Comparison of ENCODE assay signal across 11 cellular contexts in genomic region chr6:131400054-131400781, GRCh38.
A peak's percentile ranks its signal among the peaks of the same experiment; 100 is the strongest.
DNase-seq lines count a peak whose midpoint lies in the region; ATAC-seq and TF ChIP-seq lines count a peak whose summit lies in the region.
"Had no signal": no experiment of that assay in that cellular context is flagged by ENCODE, and none has a peak within 500 bp of the region (broad histone marks: within the 10 kb centered on the region; RNA-seq: fewer than 3 reads in every experiment).

No MANE protein-coding gene starts in this region.

- CTCF ChIA-PET in RWPE1 (lab: Yijun Ruan, JAX) = no interaction called here

- H3K4me3 Mint-ChIP-seq in activated T-cell treated with anti-CD3 and anti-CD28 coated beads, Interleukin-2, amount 50 U/mL, for 24 hours = no peak overlapping the region
- H3K4me3 Mint-ChIP-seq in type B pancreatic cell = peak overlapping the region; percentile 30

- H3K27ac ChIP-seq in RWPE1 = no peak overlapping the region
- H3K27ac ChIP-seq: BLaER1, esophagus muscularis mucosa, upper lobe of right lung had no signal

- H3K4me1 Mint-ChIP-seq in activated T-cell treated with anti-CD3 and anti-CD28 coated beads, Interleukin-2, amount 50 U/mL, for 24 hours (ENCODE audit: low read depth) = peaks cover 15% of the 10 kb centered on the region
- peaks cover 16% of the 10 kb centered on the region for H3K4me1 Mint-ChIP-seq in type B pancreatic cell (ENCODE audit: unreplicated experiment)

- no peaks in the 10 kb centered on the region for H3K27me3 Mint-ChIP-seq in activated T-cell treated with anti-CD3 and anti-CD28 coated beads, Interleukin-2, amount 50 U/mL, for 24 hours
- H3K27me3 Mint-ChIP-seq in type B pancreatic cell = no peaks in the 10 kb centered on the region

- H3K27ac Mint-ChIP-seq in activated T-cell treated with anti-CD3 and anti-CD28 coated beads, Interleukin-2, amount 50 U/mL, for 24 hours = peak overlapping the region; percentile 7
- no peak overlapping the region for H3K27ac Mint-ChIP-seq in type B pancreatic cell

- POLR2A ChIA-PET in RWPE1 (lab: Yijun Ruan, JAX; ENCODE audit: low non-redundant PET) = no interaction called here

- H3K36me3 Mint-ChIP-seq in activated T-cell treated with anti-CD3 and anti-CD28 coated beads, Interleukin-2, amount 50 U/mL, for 24 hours (ENCODE audit: low read depth) = peaks cover 35% of the 10 kb centered on the region
- H3K36me3 Mint-ChIP-seq in type B pancreatic cell = peaks cover 7% of the 10 kb centered on the region

- H3K9me3 Mint-ChIP-seq in activated T-cell treated with anti-CD3 and anti-CD28 coated beads, Interleukin-2, amount 50 U/mL, for 24 hours = peaks cover 18% of the 10 kb centered on the region
- peaks cover 16% of the 10 kb centered on the region for H3K9me3 Mint-ChIP-seq in type B pancreatic cell

- no peak for ATAC-seq in HG02852 (IDR thresholded peaks at IDR 0.05; ENCODE audit: unreplicated experiment)
- ATAC-seq: upper lobe of right lung had no signal

- TF ChIP-seq CTCF in RWPE1 (conservative IDR thresholded peaks at IDR 0.05; ENCODE audit: low read depth) = no peak
- TF ChIP-seq CTCF in type B pancreatic cell (conservative IDR thresholded peaks at IDR 0.05) = no peak

- no peak for DNase-seq in activated T-cell treated with anti-CD3 and anti-CD28 coated beads, Interleukin-2, amount 50 U/mL, for 24 hours
- DNase-seq in activated T-cell treated with anti-CD3 and anti-CD28 coated beads, Interleukin-2, amount 50 U/mL, for 1 hour = no peak
- DNase-seq in RWPE1 (ENCODE audit: low spot score) (peak; percentile 45), fibroblast of gingiva (ENCODE audit: low read depth) (peak; percentile 69), type B pancreatic cell (ENCODE audit: extremely low spot score, unreplicated experiment) (no peak), NCI-H187 treated with DMSO at 0.1 percent for 48 hours (lab: John Stamatoyannopoulos, UW) (no peak)
- DNase-seq in effector CD4-positive, alpha-beta T cell = no peak
- DNase-seq: upper lobe of right lung had no signal

Comparison
In these comparisons a context has a peak if more than half of its experiments do, and no peak if none do; other contexts are left out.
1. DNase-seq: peak in RWPE1 (single experiment) and fibroblast of gingiva (single experiment); none in activated T-cell treated with anti-CD3 and anti-CD28 coated beads, Interleukin-2, amount 50 U/mL, for 24 hours (single experiment), activated T-cell treated with anti-CD3 and anti-CD28 coated beads, Interleukin-2, amount 50 U/mL, for 1 hour (single experiment), type B pancreatic cell (single experiment), NCI-H187 treated with DMSO at 0.1 percent for 48 hours (single experiment) and effector CD4-positive, alpha-beta T cell (single experiment).